ENCODE assay signal across 24 cellular contexts in genomic region chr3:105162448-105162847, GRCh38.
DNase-seq lines count a peak whose midpoint lies in the region; ATAC-seq and TF ChIP-seq lines count a peak whose summit lies in the region.
"Had no signal": no experiment of that assay in that cellular context is flagged by ENCODE, and none has a peak within 500 bp of the region (broad histone marks: within the 10 kb centered on the region; RNA-seq: fewer than 3 reads in every experiment).

No MANE protein-coding gene starts in this region.

- no peaks in the 10 kb centered on the region for H4K20me1 ChIP-seq in SK-N-SH (ENCODE audit: insufficient read depth)

- H3K4me2 ChIP-seq in SK-N-SH = no peak overlapping the region

- CTCF ChIA-PET in SK-N-SH (lab: Yijun Ruan, JAX) (interaction anchor here (0.6 kb wide), 1 partner anchor 32 kb away, joined by 3 read pairs; no protein-coding TSS in a partner anchor), HEK293T (lab: Yijun Ruan, JAX) (no interaction called here)

- DNase-seq in SK-N-SH (no peak), NCI-H1436 (lab: John Stamatoyannopoulos, UW) (no peak), HEK293T (ENCODE audit: extremely low spot score) (no peak), epidermal melanocyte (ENCODE audit: insufficient read length, low spot score) (no peak)
- DNase-seq: CD8-positive, alpha-beta memory T cell; EL; GF-D8; H7; HFFc6; NCI-H1092; NCI-H1436 treated with DMSO at 0.1 percent for 48 hours; NCI-H1930; NCI-H510A; NCI-H748 treated with DMSO at 0.1 percent for 48 hours; T-cell had no signal

- TF ChIP-seq EP300 in SK-N-SH (IDR thresholded peaks at IDR 0.05; ENCODE audit: borderline replicate concordance in 1 of 2, low read depth in 1 of 2, low read length in 1 of 2) = no peak

- no peak for TF ChIP-seq RAD21 in SK-N-SH (IDR thresholded peaks at IDR 0.05; ENCODE audit: low read length)

- no peaks in the 10 kb centered on the region for H3K9me3 ChIP-seq in SK-N-SH

- WGBS in SK-N-SH (ENCODE audit: low lambda C conversion rate) = 75% methylated on average over 1 of the region's 1 CpG

- H3K27ac ChIP-seq in SK-N-SH (ENCODE audit: low read depth in 2 of 2, low read length in 1 of 2) = no peak overlapping the region
- H3K27ac ChIP-seq: C4-2B, HL-60 had no signal

- H2AFZ ChIP-seq in SK-N-SH (ENCODE audit: low read depth) = no peak overlapping the region

- ATAC-seq in GM18502 (IDR thresholded peaks at IDR 0.05; ENCODE audit: poor library complexity, unreplicated experiment) (peak; percentile 63), GM19351 (IDR thresholded peaks at IDR 0.05; ENCODE audit: unreplicated experiment) (peak; percentile 81), GM21723 (IDR thresholded peaks at IDR 0.05; ENCODE audit: unreplicated experiment) (peak; percentile 67), HG03442 (IDR thresholded peaks at IDR 0.05; ENCODE audit: unreplicated experiment) (peak; percentile 59)
- ATAC-seq: HepG2, K562, Panc1, T-cell had no signal

- no peaks in the 10 kb centered on the region for H3K27me3 ChIP-seq in SK-N-SH (ENCODE audit: insufficient read depth)

- no peaks in the 10 kb centered on the region for H3F3A ChIP-seq in SK-N-SH (replicated peaks; ENCODE audit: insufficient read depth)

- H3K79me2 ChIP-seq in SK-N-SH (ENCODE audit: insufficient read depth) = no peaks in the 10 kb centered on the region

- no peak for TF ChIP-seq CTCF in SK-N-SH (IDR thresholded peaks at IDR 0.05)

- H3K9me2 ChIP-seq in SK-N-SH = no peaks in the 10 kb centered on the region

- H3K36me3 ChIP-seq in SK-N-SH (replicated peaks in 1 of 2; ENCODE audit: control insufficient read depth in 1 of 2, insufficient read depth in 2 of 2, low read length in 1 of 2) = no peaks in the 10 kb centered on the region

- no peak overlapping the region for H3K4me3 ChIP-seq in SK-N-SH (ENCODE audit: low read depth in 2 of 2, low read length in 1 of 2)
- H3K4me3 ChIP-seq: K562 had no signal

- no peak overlapping the region for H3K9ac ChIP-seq in SK-N-SH

- POLR2A ChIA-PET in SK-N-SH (lab: Yijun Ruan, JAX) = no interaction called here
- POLR2A ChIA-PET in HEK293T (lab: Yijun Ruan, JAX) = no interaction called here

- H3K4me1 ChIP-seq in SK-N-SH (ENCODE audit: control insufficient read depth in 1 of 2, insufficient read depth in 2 of 2, low read depth in 1 of 2, low read length in 1 of 2) = no peaks in the 10 kb centered on the region

TF ChIP-seq in SK-N-SH, 30 proteins besides CTCF, POLR2A, EP300 and RAD21 (continues in another document):
- TF ChIP-seq TAF1 (IDR thresholded peaks at IDR 0.05; ENCODE audit: borderline replicate concordance, low read depth, low read length) = no peak
- no peak for TF ChIP-seq FOXM1 (IDR thresholded peaks at IDR 0.05; ENCODE audit: low read depth)
- TF ChIP-seq ZBTB33 (IDR thresholded peaks at IDR 0.05; ENCODE audit: borderline replicate concordance, low read depth) = no peak
- no peak for TF ChIP-seq REST (IDR thresholded peaks at IDR 0.05; ENCODE audit: low read depth, low read length)

TF ChIP-seq in HEK293T, 16 proteins besides CTCF, POLR2A, EP300 and RAD21:
- TF ChIP-seq CTBP1 (IDR thresholded peaks at IDR 0.05; ENCODE audit: borderline replicate concordance) (no peak), TARDBP (IDR thresholded peaks at IDR 0.05) (no peak), LEF1 (IDR thresholded peaks at IDR 0.05; ENCODE audit: borderline replicate concordance) (no peak), PKNOX1 (IDR thresholded peaks at IDR 0.05) (no peak), BHLHE40 (IDR thresholded peaks at IDR 0.05; ENCODE audit: borderline replicate concordance) (no peak), ZNF384 (IDR thresholded peaks at IDR 0.05) (no peak), L3MBTL2 (conservative IDR thresholded peaks at IDR 0.05) (no peak), FOXM1 (IDR thresholded peaks at IDR 0.05; ENCODE audit: borderline replicate concordance) (no peak), ARNT (IDR thresholded peaks at IDR 0.05) (no peak), FOXK2 (IDR thresholded peaks at IDR 0.05) (no peak), FOXA1 (IDR thresholded peaks at IDR 0.05) (no peak), HDGF (IDR thresholded peaks at IDR 0.05; ENCODE audit: borderline replicate concordance) (no peak), SP1 (IDR thresholded peaks at IDR 0.05) (no peak), SUZ12 (IDR thresholded peaks at IDR 0.05) (no peak), ELF4 (IDR thresholded peaks at IDR 0.05) (no peak)
